ENCODE assay signal across 8 cellular contexts in the genomic region with DNA sequence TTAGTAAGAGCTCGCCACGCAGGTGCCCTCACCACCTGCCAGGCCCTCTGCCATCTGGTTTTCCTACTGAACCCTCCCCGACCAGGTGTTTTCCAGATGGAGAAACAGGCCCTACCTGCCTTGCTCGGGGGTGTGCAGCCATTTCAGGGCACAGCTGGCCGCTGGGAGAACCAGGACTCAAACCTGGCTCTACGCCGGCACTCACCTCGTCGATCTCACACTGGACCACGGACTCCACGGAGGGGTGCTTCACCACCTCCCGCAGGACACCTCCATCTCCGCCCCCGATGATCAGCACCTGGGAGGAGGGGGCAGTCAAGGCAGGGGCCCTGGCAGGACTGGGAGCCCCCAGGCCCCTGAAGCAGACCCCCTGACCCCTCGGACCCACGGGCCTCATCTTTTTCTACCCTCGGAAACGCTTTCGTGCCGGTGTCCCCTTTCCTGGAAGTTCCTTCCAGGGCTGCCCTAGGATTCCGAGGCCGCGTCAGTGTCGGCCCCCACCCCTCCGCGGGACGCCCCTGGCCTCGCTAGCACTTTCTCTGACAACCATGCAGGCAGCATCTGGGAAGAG. TPM values are rescaled to one million over a fixed set of nuclear protein-coding genes. Genes with fewer than 3 reads are reported as not detected.
A peak's percentile ranks its signal among the peaks of the same experiment; 100 is the strongest.
DNase-seq lines count a peak whose midpoint lies in the region; ATAC-seq and TF ChIP-seq lines count a peak whose summit lies in the region.

No MANE protein-coding gene starts in this region.

- H3K27ac Mint-ChIP-seq in chondrocyte (ENCODE audit: unreplicated experiment): peak overlapping the region; percentile 75

- H3K4me3 ChIP-seq in NB4 (ENCODE audit: low read depth, low read length) (peak overlapping the region; percentile 82), neural cell (ENCODE audit: low read length) (peak overlapping the region; percentile 85)

- no peaks in the 10 kb centered on the region for H3K27me3 ChIP-seq in neural cell (ENCODE audit: insufficient read depth, low read depth, low read length)

- TF ChIP-seq CTCF in NB4 (IDR thresholded peaks at IDR 0.05; ENCODE audit: low read depth, low read length) (no peak), chondrocyte (IDR thresholded peaks at IDR 0.05) (no peak), neural cell (IDR thresholded peaks at IDR 0.05; ENCODE audit: poor library complexity, severe bottlenecking) (no peak)

- H4K20me1 ChIP-seq in neural cell (ENCODE audit: insufficient read depth): no peaks in the 10 kb centered on the region

- peak; percentile 54 for DNase-seq in COR-L47 (lab: John Stamatoyannopoulos, UW)
- DNase-seq in NB4 (ENCODE audit: low read depth): no peak
- DNase-seq in chondrocyte (ENCODE audit: low spot score): no peak
- no peak for DNase-seq in middle frontal gyrus (ENCODE audit: extremely low spot score, low spot score)
- DNase-seq in activated gamma-delta T cell (lab: John Stamatoyannopoulos, UW): no peak

- no peaks in the 10 kb centered on the region for H3K27me3 Mint-ChIP-seq in chondrocyte (ENCODE audit: low read depth)

- ATAC-seq in HG02678 (IDR thresholded peaks at IDR 0.05; ENCODE audit: unreplicated experiment) (no peak), GM21825 (IDR thresholded peaks at IDR 0.05; ENCODE audit: unreplicated experiment) (no peak)

- H3K4me2 ChIP-seq in neural cell (ENCODE audit: low read length): peak overlapping the region; percentile 55

- H3F3A ChIP-seq in neural cell (ENCODE audit: insufficient read depth, low read length, poor library complexity, severe bottlenecking): no peaks in the 10 kb centered on the region

- H3K9me2 ChIP-seq in neural cell (ENCODE audit: insufficient read depth, low read length): no peaks in the 10 kb centered on the region

- H3K4me3 Mint-ChIP-seq in chondrocyte (ENCODE audit: unreplicated experiment): peak overlapping the region; percentile 95

- no peaks in the 10 kb centered on the region for H3K9me3 ChIP-seq in neural cell (ENCODE audit: low read length)

- peaks cover 19% of the 10 kb centered on the region for H3K36me3 Mint-ChIP-seq in chondrocyte (ENCODE audit: low read depth)

- no peaks in the 10 kb centered on the region for H3K9me3 Mint-ChIP-seq in chondrocyte (ENCODE audit: low read depth)

- no peak for TF ChIP-seq POLR2A in NB4 (IDR thresholded peaks at IDR 0.05; ENCODE audit: extremely low read depth, insufficient read length)

- peaks cover 4% of the 10 kb centered on the region for H3K36me3 ChIP-seq in neural cell (ENCODE audit: insufficient read depth, low read length)

- H3K9ac ChIP-seq in neural cell (ENCODE audit: low read length): peak overlapping the region; percentile 74

- TF ChIP-seq EP300 in neural cell (conservative IDR thresholded peaks at IDR 0.05; ENCODE audit: poor library complexity, severe bottlenecking): no peak

- H3K79me2 ChIP-seq in neural cell (replicated peaks; ENCODE audit: insufficient read depth, low read length): peaks cover 7% of the 10 kb centered on the region

- no peak overlapping the region for H2AFZ ChIP-seq in neural cell (ENCODE audit: low read depth, low read length)

- H3K27ac ChIP-seq in neural cell (ENCODE audit: low read length): no peak overlapping the region

- no peak for TF ChIP-seq RAD21 in neural cell (conservative IDR thresholded peaks at IDR 0.05)

- H3K4me1 Mint-ChIP-seq in chondrocyte (ENCODE audit: low read depth): peaks cover 25% of the 10 kb centered on the region

TF ChIP-seq in neural cell, 6 proteins besides CTCF, POLR2A, EP300 and RAD21:
- no peak for TF ChIP-seq MXI1 (conservative IDR thresholded peaks at IDR 0.05; ENCODE audit: poor library complexity, severe bottlenecking)
- TF ChIP-seq SMC3 (conservative IDR thresholded peaks at IDR 0.05; ENCODE audit: poor library complexity): no peak
- TF ChIP-seq, protein P1, sequence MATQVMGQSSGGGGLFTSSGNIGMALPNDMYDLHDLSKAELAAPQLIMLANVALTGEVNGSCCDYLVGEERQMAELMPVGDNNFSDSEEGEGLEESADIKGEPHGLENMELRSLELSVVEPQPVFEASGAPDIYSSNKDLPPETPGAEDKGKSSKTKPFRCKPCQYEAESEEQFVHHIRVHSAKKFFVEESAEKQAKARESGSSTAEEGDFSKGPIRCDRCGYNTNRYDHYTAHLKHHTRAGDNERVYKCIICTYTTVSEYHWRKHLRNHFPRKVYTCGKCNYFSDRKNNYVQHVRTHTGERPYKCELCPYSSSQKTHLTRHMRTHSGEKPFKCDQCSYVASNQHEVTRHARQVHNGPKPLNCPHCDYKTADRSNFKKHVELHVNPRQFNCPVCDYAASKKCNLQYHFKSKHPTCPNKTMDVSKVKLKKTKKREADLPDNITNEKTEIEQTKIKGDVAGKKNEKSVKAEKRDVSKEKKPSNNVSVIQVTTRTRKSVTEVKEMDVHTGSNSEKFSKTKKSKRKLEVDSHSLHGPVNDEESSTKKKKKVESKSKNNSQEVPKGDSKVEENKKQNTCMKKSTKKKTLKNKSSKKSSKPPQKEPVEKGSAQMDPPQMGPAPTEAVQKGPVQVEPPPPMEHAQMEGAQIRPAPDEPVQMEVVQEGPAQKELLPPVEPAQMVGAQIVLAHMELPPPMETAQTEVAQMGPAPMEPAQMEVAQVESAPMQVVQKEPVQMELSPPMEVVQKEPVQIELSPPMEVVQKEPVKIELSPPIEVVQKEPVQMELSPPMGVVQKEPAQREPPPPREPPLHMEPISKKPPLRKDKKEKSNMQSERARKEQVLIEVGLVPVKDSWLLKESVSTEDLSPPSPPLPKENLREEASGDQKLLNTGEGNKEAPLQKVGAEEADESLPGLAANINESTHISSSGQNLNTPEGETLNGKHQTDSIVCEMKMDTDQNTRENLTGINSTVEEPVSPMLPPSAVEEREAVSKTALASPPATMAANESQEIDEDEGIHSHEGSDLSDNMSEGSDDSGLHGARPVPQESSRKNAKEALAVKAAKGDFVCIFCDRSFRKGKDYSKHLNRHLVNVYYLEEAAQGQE (IDR thresholded peaks at IDR 0.05; ENCODE audit: borderline replicate concordance): no peak
- TF ChIP-seq EZH2 (IDR thresholded peaks at IDR 0.05; ENCODE audit: borderline replicate concordance, insufficient read depth, low read length, poor library complexity, severe bottlenecking): no peak
- TF ChIP-seq TAF1 (IDR thresholded peaks at IDR 0.05; ENCODE audit: low read depth): no peak

RNA-seq across cellular contexts. Expression of gene SRM, which starts 1.1 kb away (rescaled TPM):
- total RNA-seq in chondrocyte: 140 to 176 TPM (median 141 TPM) in 3 replicates
- polyA plus RNA-seq in neural cell: 22.9 and 23.2 TPM in 2 replicates
- 19.2 and 23.5 TPM in 2 replicates for polyA minus RNA-seq in neural cell

RNA-seq across cellular contexts. Expression of gene MASP2, which starts 11.6 kb away (rescaled TPM):
- not detected in 3 replicates for total RNA-seq in chondrocyte
- polyA plus RNA-seq in neural cell: not detected in 2 replicates
- polyA minus RNA-seq in neural cell: 0.35 and 0.49 TPM in 2 replicates

RNA-seq across cellular contexts. Expression of gene EXOSC10, which starts 41.0 kb away (rescaled TPM):
- total RNA-seq in chondrocyte: 49.1 to 57.2 TPM (median 49.8 TPM) in 3 replicates
- 112 and 115 TPM in 2 replicates for polyA plus RNA-seq in neural cell
- 61.8 and 65.9 TPM in 2 replicates for polyA minus RNA-seq in neural cell

RNA-seq across cellular contexts. Expression of gene TARDBP, which starts 46.2 kb away (rescaled TPM):
- total RNA-seq in chondrocyte: 97.8 to 119 TPM (median 103 TPM) in 3 replicates
- polyA plus RNA-seq in neural cell: 129 and 157 TPM in 2 replicates
- polyA minus RNA-seq in neural cell: 152 and 165 TPM in 2 replicates
